ENCODE assay signal across 8 cellular contexts in the genomic region with DNA sequence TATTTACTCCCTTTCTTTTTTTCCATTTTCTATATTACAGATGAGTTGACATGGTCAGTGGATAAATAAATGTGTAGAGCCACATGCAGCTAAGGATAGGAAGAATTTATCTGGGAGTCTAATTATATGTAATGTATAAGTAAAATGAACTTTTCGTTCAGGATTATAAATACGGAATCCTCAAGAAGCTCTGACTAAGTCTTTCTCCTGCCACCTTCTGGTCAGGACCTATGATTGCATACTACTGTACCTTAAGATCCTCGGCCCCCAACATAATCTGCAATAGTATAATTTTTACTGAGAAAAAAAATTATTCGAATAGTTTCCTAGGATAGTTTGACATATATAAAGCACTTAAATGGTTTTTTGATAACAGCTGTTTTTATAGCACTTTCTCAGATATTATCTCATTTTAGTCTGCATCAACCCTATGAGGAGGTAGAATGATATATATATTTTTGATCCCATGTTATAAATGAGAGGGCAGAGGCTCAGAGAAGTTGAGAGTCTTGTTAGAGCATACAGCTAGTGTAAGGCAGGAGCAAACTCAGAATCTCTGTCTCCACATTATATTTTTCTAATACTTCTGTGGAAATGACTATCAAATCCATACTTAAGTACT. TPM values are rescaled to one million over a fixed set of nuclear protein-coding genes. Genes with fewer than 3 reads are reported as not detected.
DNase-seq lines count a peak whose midpoint lies in the region; ATAC-seq, FAIRE-seq and TF ChIP-seq lines count a peak whose summit lies in the region.

No MANE protein-coding gene starts in this region.

- no peak overlapping the region for H2BK5ac ChIP-seq in trophoblast cell (ENCODE audit: low read depth, low read length, poor library complexity)

- no peak overlapping the region for H2AK5ac ChIP-seq in trophoblast cell (ENCODE audit: low read length)

- peak; percentile 73 for TF ChIP-seq CTCF in fibroblast of villous mesenchyme (IDR thresholded peaks at IDR 0.05; ENCODE audit: insufficient read depth, low read depth, low read length)

- H3K27me3 Mint-ChIP-seq in activated CD8-positive, alpha-beta memory T cell treated with anti-CD3 and anti-CD28 coated beads, Interleukin-2, amount 10 ng/mL, durations not matched to agents 7 days and 5 days = no peaks in the 10 kb centered on the region
- no peaks in the 10 kb centered on the region for H3K27me3 Mint-ChIP-seq in T-helper 2 cell treated with Interferon-gamma antibody and Interleukin-4, amounts not matched to agents 5 μg/mL and 100 μg/mL, for 36 hours (ENCODE audit: low read depth)

- CTCF ChIA-PET in activated CD8-positive, alpha-beta memory T cell treated with anti-CD3 and anti-CD28 coated beads, Interleukin-2, amount 10 ng/mL, durations not matched to agents 7 days and 5 days (lab: Charles Lee) = interaction anchor here (0.6 to 3.3 kb wide), 33 partner anchors 8 to 532 kb away, joined by 3 to 26 read pairs (median 4); a partner anchor contains a TSS

- no peak overlapping the region for H2BK120ac ChIP-seq in trophoblast cell (ENCODE audit: insufficient read depth, low read length, poor library complexity)

- no peak for FAIRE-seq in HTR-8/SVneo (lab: Jason Lieb, UNC)

- no peak overlapping the region for H3K27ac Mint-ChIP-seq in activated CD8-positive, alpha-beta memory T cell treated with anti-CD3 and anti-CD28 coated beads, Interleukin-2, amount 10 ng/mL, durations not matched to agents 7 days and 5 days
- no peak overlapping the region for H3K27ac Mint-ChIP-seq in T-helper 2 cell treated with Interferon-gamma antibody and Interleukin-4, amounts not matched to agents 5 μg/mL and 100 μg/mL, for 36 hours

- no peak overlapping the region for H3K4me3 Mint-ChIP-seq in activated CD8-positive, alpha-beta memory T cell treated with anti-CD3 and anti-CD28 coated beads, Interleukin-2, amount 10 ng/mL, durations not matched to agents 7 days and 5 days
- no peak overlapping the region for H3K4me3 Mint-ChIP-seq in T-helper 2 cell treated with Interferon-gamma antibody and Interleukin-4, amounts not matched to agents 5 μg/mL and 100 μg/mL, for 36 hours

- H3K79me1 ChIP-seq in trophoblast cell (ENCODE audit: low read length) = no peaks in the 10 kb centered on the region

- H3K4me3 ChIP-seq in fibroblast of villous mesenchyme (ENCODE audit: low read depth, low read length) (no peak overlapping the region), trophoblast cell (ENCODE audit: low read depth, low read length) (no peak overlapping the region)

- no peak overlapping the region for H3K14ac ChIP-seq in trophoblast cell (ENCODE audit: low read length)

- H4K8ac ChIP-seq in trophoblast cell (ENCODE audit: low read depth, low read length) = no peak overlapping the region

- no peaks in the 10 kb centered on the region for H3K36me3 Mint-ChIP-seq in activated CD8-positive, alpha-beta memory T cell treated with anti-CD3 and anti-CD28 coated beads, Interleukin-2, amount 10 ng/mL, durations not matched to agents 7 days and 5 days
- no peaks in the 10 kb centered on the region for H3K36me3 Mint-ChIP-seq in T-helper 2 cell treated with Interferon-gamma antibody and Interleukin-4, amounts not matched to agents 5 μg/mL and 100 μg/mL, for 36 hours (ENCODE audit: low read depth)

- H3K4me2 ChIP-seq in trophoblast cell (ENCODE audit: low read length) = no peak overlapping the region

- no peaks in the 10 kb centered on the region for H3K4me1 ChIP-seq in trophoblast cell (ENCODE audit: control insufficient read depth in 1 of 2, insufficient read depth in 2 of 2, low read length in 2 of 2)

- H3K27ac ChIP-seq in trophoblast cell (ENCODE audit: low read depth, low read length) = no peak overlapping the region

- H2AFZ ChIP-seq in trophoblast cell (ENCODE audit: insufficient read depth, low read length, poor library complexity) = no peak overlapping the region

- H4K12ac ChIP-seq in trophoblast cell (ENCODE audit: low read depth, low read length) = no peak overlapping the region

- H3K9me3 Mint-ChIP-seq in activated CD8-positive, alpha-beta memory T cell treated with anti-CD3 and anti-CD28 coated beads, Interleukin-2, amount 10 ng/mL, durations not matched to agents 7 days and 5 days (ENCODE audit: low read depth) = no peaks in the 10 kb centered on the region
- H3K9me3 Mint-ChIP-seq in T-helper 2 cell treated with Interferon-gamma antibody and Interleukin-4, amounts not matched to agents 5 μg/mL and 100 μg/mL, for 36 hours = no peaks in the 10 kb centered on the region

- peak; percentile 79 for ATAC-seq in activated CD8-positive, alpha-beta memory T cell treated with anti-CD3 and anti-CD28 coated beads, Interleukin-2, amount 10 ng/mL, durations not matched to agents 7 days and 5 days
- peak; percentile 69 for ATAC-seq in GM21390 (IDR thresholded peaks at IDR 0.05; ENCODE audit: unreplicated experiment)

- H3K36me3 ChIP-seq in trophoblast cell (ENCODE audit: control insufficient read depth in 1 of 2, insufficient read depth in 2 of 2, low read length in 2 of 2) = no peaks in the 10 kb centered on the region

- H4K91ac ChIP-seq in trophoblast cell (ENCODE audit: low read depth, low read length) = no peak overlapping the region

- H2BK12ac ChIP-seq in trophoblast cell (ENCODE audit: low read length) = no peak overlapping the region

- H3K4me1 Mint-ChIP-seq in activated CD8-positive, alpha-beta memory T cell treated with anti-CD3 and anti-CD28 coated beads, Interleukin-2, amount 10 ng/mL, durations not matched to agents 7 days and 5 days = peaks cover 10% of the 10 kb centered on the region
- H3K4me1 Mint-ChIP-seq in T-helper 2 cell treated with Interferon-gamma antibody and Interleukin-4, amounts not matched to agents 5 μg/mL and 100 μg/mL, for 36 hours (ENCODE audit: low read depth) = peaks cover 5% of the 10 kb centered on the region

- DNase-seq in activated CD8-positive, alpha-beta memory T cell treated with anti-CD3 and anti-CD28 coated beads, Interleukin-2, amount 10 ng/mL, durations not matched to agents 7 days and 5 days = no peak
- DNase-seq in activated CD8-positive, alpha-beta memory T cell treated with anti-CD3 and anti-CD28 coated beads for 24 hours = no peak
- peak; percentile 39 for DNase-seq in HTR-8/SVneo (ENCODE audit: insufficient read length, low spot score)
- DNase-seq in SW480 (ENCODE audit: low spot score) = peak; percentile 50
- DNase-seq in fibroblast of villous mesenchyme (ENCODE audit: low read depth) = peak; percentile 65
- peak; percentile 13 to 57 for DNase-seq in trophoblast cell
- DNase-seq in T-helper 2 cell treated with Interferon-gamma antibody and Interleukin-4, amounts not matched to agents 5 μg/mL and 100 μg/mL, for 36 hours (ENCODE audit: low spot score) = no peak

- H3K18ac ChIP-seq in trophoblast cell (ENCODE audit: low read length) = no peak overlapping the region

- H3K4ac ChIP-seq in trophoblast cell (ENCODE audit: low read depth, low read length) = no peak overlapping the region

- no CpG with 5 or more reads among the region's 4 CpGs for WGBS in trophoblast cell (ENCODE audit: extremely low coverage, insufficient coverage, insufficient read length)

- no peaks in the 10 kb centered on the region for H3K9me3 ChIP-seq in trophoblast cell (ENCODE audit: insufficient read depth, low read depth, low read length)

- no peaks in the 10 kb centered on the region for H3K27me3 ChIP-seq in trophoblast cell (ENCODE audit: insufficient read depth, low read length)

- no peaks in the 10 kb centered on the region for H3K79me2 ChIP-seq in trophoblast cell (ENCODE audit: control insufficient read depth, insufficient read depth, low read length, poor library complexity)

- H3K9ac ChIP-seq in trophoblast cell (ENCODE audit: low read length) = no peak overlapping the region

- no peak overlapping the region for H3K23ac ChIP-seq in trophoblast cell (ENCODE audit: low read length)

RNA-seq across cellular contexts. Expression of a gene that starts 36.1 kb away (rescaled TPM):
- total RNA-seq in activated CD8-positive, alpha-beta memory T cell treated with anti-CD3 and anti-CD28 coated beads, Interleukin-2, amount 10 ng/mL, durations not matched to agents 7 days and 5 days = 10 to 100 TPM; 30.1 to 32.7 TPM
- total RNA-seq in fibroblast of villous mesenchyme = 58.3 and 73.0 TPM in 2 replicates
- polyA plus RNA-seq in trophoblast cell (2013) = 55.8 and 58.1 TPM in 2 replicates

RNA-seq across cellular contexts. Expression of a gene that starts 56.6 kb away (rescaled TPM):
- total RNA-seq in activated CD8-positive, alpha-beta memory T cell treated with anti-CD3 and anti-CD28 coated beads, Interleukin-2, amount 10 ng/mL, durations not matched to agents 7 days and 5 days = 1 to 10 TPM; 1.6 to 1.9 TPM
- total RNA-seq in fibroblast of villous mesenchyme = 6.4 and 11.2 TPM in 2 replicates
- polyA plus RNA-seq in trophoblast cell (2013) = 2.4 and 2.7 TPM in 2 replicates

Comparison
In these comparisons a context has a peak if more than half of its experiments do, and no peak if none do; other contexts are left out.
1. DNase-seq: peak in HTR-8/SVneo (single experiment), SW480 (single experiment), fibroblast of villous mesenchyme (single experiment) and trophoblast cell (2 of 2); none in activated CD8-positive, alpha-beta memory T cell treated with anti-CD3 and anti-CD28 coated beads, Interleukin-2, amount 10 ng/mL, durations not matched to agents 7 days and 5 days (single experiment), activated CD8-positive, alpha-beta memory T cell treated with anti-CD3 and anti-CD28 coated beads for 24 hours (single experiment) and T-helper 2 cell treated with Interferon-gamma antibody and Interleukin-4, amounts not matched to agents 5 μg/mL and 100 μg/mL, for 36 hours (single experiment).